ENCODE assay signal across 22 cellular contexts in the genomic region with DNA sequence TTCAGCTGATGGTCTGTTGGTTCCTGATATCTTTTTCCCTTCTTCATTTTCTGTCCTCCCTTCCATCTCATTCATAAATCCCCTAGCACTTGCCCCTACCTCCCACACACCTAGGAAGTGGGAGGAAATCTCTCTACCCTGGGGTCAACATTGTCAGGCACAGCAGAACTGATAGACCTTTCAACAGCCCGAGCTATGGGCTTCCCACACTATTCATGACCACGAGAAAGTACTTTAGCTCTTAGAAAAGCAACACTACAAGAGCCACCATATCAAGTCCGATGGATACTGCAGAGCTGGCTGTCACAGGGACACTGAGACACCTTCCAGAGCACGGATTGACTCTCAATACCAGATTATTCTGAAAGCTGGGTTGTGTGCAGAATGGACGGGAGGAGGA.
"Had no signal": no experiment of that assay in that cellular context is flagged by ENCODE, and none has a peak within 500 bp of the region (broad histone marks: within the 10 kb centered on the region; RNA-seq: fewer than 3 reads in every experiment).

No MANE protein-coding gene starts in this region.

- H3K27me3 Mint-ChIP-seq: stimulated activated memory B cell treated with anti-CD40 and anti-IgM and Interleukin-4, amounts not matched to agents 10 μg/mL and 1 μg/mL and 100 μg/mL, for 72 hours had no signal

- H3K9me3 ChIP-seq: esophagus muscularis mucosa, gastrocnemius medialis, lower lobe of right lung, prostate gland, spleen, tibial artery, upper lobe of left lung, uterus had no signal

- H3K27me3 ChIP-seq: esophagus muscularis mucosa, gastrocnemius medialis, upper lobe of left lung, uterus had no signal

- H3K27ac ChIP-seq: epithelial cell of prostate, esophagus muscularis mucosa, gastrocnemius medialis, lower lobe of right lung, parathyroid adenoma, prostate gland, spleen, tibial artery, upper lobe of left lung, uterus had no signal

- H3K4me3 ChIP-seq: esophagus muscularis mucosa, gastrocnemius medialis, lower lobe of right lung, prostate gland, spleen, tibial artery, upper lobe of left lung, uterus had no signal

- H3K4me1 ChIP-seq: esophagus muscularis mucosa, gastrocnemius medialis, lower lobe of right lung, parathyroid adenoma, prostate gland, spleen, uterus had no signal

- H3K9me3 Mint-ChIP-seq: memory B cell; natural killer cell treated with Interleukin-12 subunit alpha and Interleukin-12 subunit beta and Interleukin-15 and Interleukin-18, amount 100 ng/mL, for 72 hours; stimulated activated memory B cell treated with anti-CD40 and anti-IgM and Interleukin-4, amounts not matched to agents 10 μg/mL and 1 μg/mL and 100 μg/mL, for 72 hours; stimulated activated naive CD8-positive, alpha-beta T cell treated with anti-CD3 and anti-CD28 coated beads, Interleukin-15, Interleukin-2, amounts not matched to agents 100 ng/mL and 50 ng/mL, for 24 hours had no signal

- H3K36me3 Mint-ChIP-seq: memory B cell; natural killer cell treated with Interleukin-12 subunit alpha and Interleukin-12 subunit beta and Interleukin-15 and Interleukin-18, amount 100 ng/mL, for 72 hours; stimulated activated memory B cell treated with anti-CD40 and anti-IgM and Interleukin-4, amounts not matched to agents 10 μg/mL and 1 μg/mL and 100 μg/mL, for 72 hours had no signal

- H3K27ac Mint-ChIP-seq: memory B cell; natural killer cell treated with Interleukin-12 subunit alpha and Interleukin-12 subunit beta and Interleukin-15 and Interleukin-18, amount 100 ng/mL, for 72 hours; stimulated activated memory B cell treated with anti-CD40 and anti-IgM and Interleukin-4, amounts not matched to agents 10 μg/mL and 1 μg/mL and 100 μg/mL, for 72 hours; stimulated activated naive CD8-positive, alpha-beta T cell treated with anti-CD3 and anti-CD28 coated beads, Interleukin-15, Interleukin-2, amounts not matched to agents 100 ng/mL and 50 ng/mL, for 24 hours had no signal

- H3K36me3 ChIP-seq: esophagus muscularis mucosa, gastrocnemius medialis, lower lobe of right lung, prostate gland, spleen, tibial artery, upper lobe of left lung, uterus had no signal

- DNase-seq: cortex of kidney; effector memory CD4-positive, alpha-beta T cell; gastrocnemius medialis; glutamatergic neuron; hippocampal formation; lower lobe of right lung; midbrain; spleen; stimulated activated CD4-positive, alpha-beta T cell treated with anti-CD3 and anti-CD28 coated beads, Interleukin-15, amount 100 ng/mL, for 24 hours; stimulated activated CD4-positive, alpha-beta T cell treated with anti-CD3 and anti-CD28 coated beads, Interleukin-1b, Interleukin-23, amount 100 ng/mL, for 48 hours; stimulated activated CD4-positive, alpha-beta T cell treated with anti-CD3 and anti-CD28 coated beads, Interleukin-4, amount 100 ng/mL, for 24 hours; tibial artery; upper lobe of left lung; uterus had no signal

- H3K4me1 Mint-ChIP-seq: memory B cell; stimulated activated memory B cell treated with anti-CD40 and anti-IgM and Interleukin-4, amounts not matched to agents 10 μg/mL and 1 μg/mL and 100 μg/mL, for 72 hours had no signal

- ATAC-seq: gastrocnemius medialis; natural killer cell treated with Interleukin-12 subunit alpha and Interleukin-12 subunit beta and Interleukin-15 and Interleukin-18, amount 100 ng/mL, for 72 hours; stimulated activated memory B cell treated with anti-CD40 and anti-IgM and Interleukin-4, amounts not matched to agents 10 μg/mL and 1 μg/mL and 100 μg/mL, for 72 hours had no signal

- H3K4me3 Mint-ChIP-seq: memory B cell; natural killer cell treated with Interleukin-12 subunit alpha and Interleukin-12 subunit beta and Interleukin-15 and Interleukin-18, amount 100 ng/mL, for 72 hours; stimulated activated memory B cell treated with anti-CD40 and anti-IgM and Interleukin-4, amounts not matched to agents 10 μg/mL and 1 μg/mL and 100 μg/mL, for 72 hours; stimulated activated naive CD8-positive, alpha-beta T cell treated with anti-CD3 and anti-CD28 coated beads, Interleukin-15, Interleukin-2, amounts not matched to agents 100 ng/mL and 50 ng/mL, for 24 hours had no signal
